Comparison of ENCODE assay signal across 28 cellular contexts in the genomic region with DNA sequence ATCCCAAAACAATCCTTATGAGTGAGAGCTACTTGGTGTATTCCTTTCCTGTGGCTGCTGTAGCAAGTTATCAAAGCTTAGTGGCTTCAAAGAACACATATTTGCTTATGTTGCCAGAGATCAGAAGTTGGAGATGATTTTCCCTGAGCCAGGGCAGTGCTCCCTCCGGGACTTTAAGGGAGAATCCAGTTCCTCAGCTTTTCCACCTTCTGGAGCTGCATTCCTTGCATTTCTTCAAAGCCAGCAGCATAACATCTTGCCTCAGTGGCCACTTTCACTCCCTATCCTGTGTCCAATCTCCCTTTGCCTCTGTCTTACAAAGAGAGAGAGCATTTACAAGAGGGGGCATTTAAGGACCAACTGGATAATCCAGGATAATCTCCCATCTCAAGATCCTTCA.
"Had no signal": no experiment of that assay in that cellular context is flagged by ENCODE, and none has a peak within 500 bp of the region (broad histone marks: within the 10 kb centered on the region; RNA-seq: fewer than 3 reads in every experiment).

No MANE protein-coding gene starts in this region.

- H3K27ac Mint-ChIP-seq: activated CD4-positive, alpha-beta memory T cell treated with anti-CD3 and anti-CD28 coated beads, Interleukin-2, amount 10 ng/mL, durations not matched to agents 7 days and 5 days; activated CD4-positive, alpha-beta T cell treated with anti-CD3 and anti-CD28 coated beads for 36 hours; activated naive CD4-positive, alpha-beta T cell treated with anti-CD3 and anti-CD28 coated beads, Interleukin-2, amount 10 ng/mL, durations not matched to agents 7 days and 5 days; activated T-cell treated with anti-CD3 and anti-CD28 coated beads, Interleukin-2, amount 50 U/mL, for 72 hours; activated T-helper 2 cell treated with anti-CD3 and anti-CD28 coated beads, Interferon-gamma antibody, Interleukin-2, Interleukin-4, amounts not matched to agents 10 μg/mL and 5 μg/mL and 100 μg/mL, durations not matched to agents 14 hours and 24 hours and 36 hours had no signal

- H3K9me3 ChIP-seq: breast epithelium had no signal

- ATAC-seq: activated CD4-positive, alpha-beta T cell treated with anti-CD3 and anti-CD28 coated beads for 36 hours; activated T-cell treated with anti-CD3 and anti-CD28 coated beads, Interleukin-2, amount 50 U/mL, for 72 hours; Panc1; Right ventricle myocardium inferior; T-cell had no signal

- H3K27me3 ChIP-seq: breast epithelium had no signal

- H3K4me3 ChIP-seq: breast epithelium, SK-N-MC had no signal

- H3K36me3 ChIP-seq: breast epithelium had no signal

- H3K27me3 Mint-ChIP-seq: activated CD4-positive, alpha-beta memory T cell treated with anti-CD3 and anti-CD28 coated beads, Interleukin-2, amount 10 ng/mL, durations not matched to agents 7 days and 5 days; activated CD4-positive, alpha-beta T cell treated with anti-CD3 and anti-CD28 coated beads for 36 hours; activated naive CD4-positive, alpha-beta T cell treated with anti-CD3 and anti-CD28 coated beads, Interleukin-2, amount 10 ng/mL, durations not matched to agents 7 days and 5 days; activated naive CD8-positive, alpha-beta T cell treated with anti-CD3 and anti-CD28 coated beads for 36 hours; T-cell had no signal

- H3K27ac ChIP-seq: breast epithelium, SK-N-MC, VCaP had no signal

- DNase-seq: activated CD4-positive, alpha-beta memory T cell treated with anti-CD3 and anti-CD28 coated beads, Interleukin-2, amount 10 ng/mL, durations not matched to agents 7 days and 5 days; activated CD4-positive, alpha-beta T cell treated with anti-CD3 and anti-CD28 coated beads for 36 hours; activated CD4-positive, alpha-beta T cell treated with anti-CD3 and anti-CD28 coated beads, Interleukin-2, amount 50 U/mL, for 1 hour; activated gamma-delta T cell treated with Interleukin-2 at 50 U/mL for 16 hours; activated naive CD4-positive, alpha-beta T cell treated with anti-CD3 and anti-CD28 coated beads, Interleukin-2, amount 10 ng/mL, durations not matched to agents 7 days and 5 days; activated naive CD8-positive, alpha-beta T cell treated with anti-CD3 and anti-CD28 coated beads for 36 hours; activated T-cell treated with anti-CD3 and anti-CD28 coated beads, Interleukin-2, amount 50 U/mL, for 72 hours; anterior cingulate cortex; caudate nucleus; Kasumi-1; NCI-H1105 treated with DMSO at 0.1 percent for 48 hours; NCI-H1436 treated with DMSO at 0.1 percent for 48 hours; NCI-H187; NCI-H2081; NCI-H446; NCI-H524; NCI-H748 treated with DMSO at 0.1 percent for 48 hours; OCI-M1; RPMI8226; T-cell; T-helper 2 cell; T1000 had no signal

- H3K4me1 Mint-ChIP-seq: activated CD4-positive, alpha-beta memory T cell treated with anti-CD3 and anti-CD28 coated beads, Interleukin-2, amount 10 ng/mL, durations not matched to agents 7 days and 5 days; activated CD4-positive, alpha-beta T cell treated with anti-CD3 and anti-CD28 coated beads for 36 hours; activated naive CD4-positive, alpha-beta T cell treated with anti-CD3 and anti-CD28 coated beads, Interleukin-2, amount 10 ng/mL, durations not matched to agents 7 days and 5 days; T-cell had no signal

- H3K9me3 Mint-ChIP-seq: activated CD4-positive, alpha-beta memory T cell treated with anti-CD3 and anti-CD28 coated beads, Interleukin-2, amount 10 ng/mL, durations not matched to agents 7 days and 5 days; activated naive CD4-positive, alpha-beta T cell treated with anti-CD3 and anti-CD28 coated beads, Interleukin-2, amount 10 ng/mL, durations not matched to agents 7 days and 5 days; activated naive CD8-positive, alpha-beta T cell treated with anti-CD3 and anti-CD28 coated beads for 36 hours; activated T-cell treated with anti-CD3 and anti-CD28 coated beads, Interleukin-2, amount 50 U/mL, for 72 hours; activated T-helper 2 cell treated with anti-CD3 and anti-CD28 coated beads, Interferon-gamma antibody, Interleukin-2, Interleukin-4, amounts not matched to agents 10 μg/mL and 5 μg/mL and 100 μg/mL, durations not matched to agents 14 hours and 24 hours and 36 hours; T-cell had no signal

- H3K4me3 Mint-ChIP-seq: activated CD4-positive, alpha-beta memory T cell treated with anti-CD3 and anti-CD28 coated beads, Interleukin-2, amount 10 ng/mL, durations not matched to agents 7 days and 5 days; activated CD4-positive, alpha-beta T cell treated with anti-CD3 and anti-CD28 coated beads for 36 hours; activated naive CD4-positive, alpha-beta T cell treated with anti-CD3 and anti-CD28 coated beads, Interleukin-2, amount 10 ng/mL, durations not matched to agents 7 days and 5 days; activated naive CD8-positive, alpha-beta T cell treated with anti-CD3 and anti-CD28 coated beads for 36 hours; activated T-cell treated with anti-CD3 and anti-CD28 coated beads, Interleukin-2, amount 50 U/mL, for 72 hours; T-cell had no signal

- H3K4me1 ChIP-seq: breast epithelium had no signal
